Comparison of ENCODE assay signal across 28 cellular contexts in genomic region chr13:62040806-62041205, GRCh38.
"Had no signal": no experiment of that assay in that cellular context is flagged by ENCODE, and none has a peak within 500 bp of the region (broad histone marks: within the 10 kb centered on the region; RNA-seq: fewer than 3 reads in every experiment).

No MANE protein-coding gene starts in this region.

- H3K36me3 ChIP-seq: gastrocnemius medialis, left ventricle myocardium inferior, right atrium auricular region, stomach, thyroid gland, upper lobe of left lung, vagina had no signal

- ATAC-seq: activated T-cell treated with anti-CD3 and anti-CD28 coated beads, Interleukin-2, amount 50 U/mL, for 4 hours; activated T-helper 17 cell treated with anti-CD3 and anti-CD28 coated beads, Interleukin-2, amount 50 U/mL, for 72 hours; effector memory CD8-positive, alpha-beta T cell; gastrocnemius medialis; naive thymus-derived CD4-positive, alpha-beta T cell; stimulated activated naive B cell treated with anti-CD40 and anti-IgM and Interleukin-4, amounts not matched to agents 10 μg/mL and 1 μg/mL and 100 μg/mL, for 72 hours had no signal

- H2AFZ ChIP-seq: hepatocyte had no signal

- H3K9me3 ChIP-seq: gastrocnemius medialis, right atrium auricular region, thyroid gland, upper lobe of left lung, vagina had no signal

- H3K27ac ChIP-seq: gastrocnemius medialis, hepatocyte, left ventricle myocardium inferior, right atrium auricular region, stomach, thyroid gland, upper lobe of left lung, vagina had no signal

- H3K4me2 ChIP-seq: hepatocyte had no signal

- H3K27me3 ChIP-seq: gastrocnemius medialis, right atrium auricular region, stomach, thyroid gland, upper lobe of left lung, vagina had no signal

- H3K79me2 ChIP-seq: hepatocyte had no signal

- DNase-seq: activated CD4-positive, alpha-beta memory T cell treated with anti-CD3 and anti-CD28 coated beads, Interleukin-2, amount 10 ng/mL, durations not matched to agents 7 days and 5 days; activated CD4-positive, alpha-beta T cell treated with anti-CD3 and anti-CD28 coated beads for 1 hour; activated CD4-positive, alpha-beta T cell treated with anti-CD3 and anti-CD28 coated beads, Interleukin-2, amount 10 ng/mL, durations not matched to agents 7 days and 5 days; activated CD8-positive, alpha-beta memory T cell treated with anti-CD3 and anti-CD28 coated beads, Interleukin-2, amount 50 U/mL, for 48 hours; activated gamma-delta T cell treated with Interleukin-2 at 50 U/mL for 16 hours; activated naive CD4-positive, alpha-beta T cell treated with anti-CD3 and anti-CD28 coated beads, Interleukin-2, amount 50 U/mL, for 16 hours; activated T-cell treated with anti-CD3 and anti-CD28 coated beads, Interleukin-2, amount 50 U/mL, for 4 hours; amygdala; caudate nucleus; cortex of kidney; effector memory CD8-positive, alpha-beta T cell; erythroblast; gastrocnemius medialis; islet precursor cell; left ventricle myocardium inferior; naive thymus-derived CD4-positive, alpha-beta T cell; occipital lobe; stimulated activated CD4-positive, alpha-beta T cell treated with anti-CD3 and anti-CD28 coated beads, Interleukin-15, amount 100 ng/mL, for 24 hours; stimulated activated CD4-positive, alpha-beta T cell treated with anti-CD3 and anti-CD28 coated beads, Interleukin-2, amount 100 ng/mL, for 24 hours; stimulated activated naive B cell treated with anti-CD40 and anti-IgM and Interleukin-4, amounts not matched to agents 10 μg/mL and 1 μg/mL and 100 μg/mL, for 72 hours; stomach; T1000; thyroid gland; upper lobe of left lung had no signal

- H3K4me3 ChIP-seq: gastrocnemius medialis, hepatocyte, left ventricle myocardium inferior, right atrium auricular region, stomach, thyroid gland, upper lobe of left lung, vagina had no signal
